In genomic region chr6:88141641-88142298, GRCh38 we compare ENCODE assay signal across 11 cellular contexts. TPM values are rescaled to one million over a fixed set of nuclear protein-coding genes. Genes with fewer than 3 reads are reported as not detected.
DNase-seq lines count a peak whose midpoint lies in the region; ATAC-seq, FAIRE-seq and TF ChIP-seq lines count a peak whose summit lies in the region.
"Had no signal": no experiment of that assay in that cellular context is flagged by ENCODE, and none has a peak within 500 bp of the region (broad histone marks: within the 10 kb centered on the region; RNA-seq: fewer than 3 reads in every experiment).

No MANE protein-coding gene starts in this region.

- no peaks in the 10 kb centered on the region for H3K27me3 ChIP-seq in SU-DHL-6 (ENCODE audit: low read length)

- H3F3A ChIP-seq in SU-DHL-6 (ENCODE audit: insufficient read depth): peaks cover 27% of the 10 kb centered on the region

- no peak for TF ChIP-seq POLR2A in GM12891 (IDR thresholded peaks at IDR 0.05; ENCODE audit: low read depth, low read length)

- FAIRE-seq in GM12891 (lab: Jason Lieb, UNC): peak; percentile 98
- no peak for FAIRE-seq in urothelium cell line (lab: Jason Lieb, UNC)

- ATAC-seq in GM19467 (IDR thresholded peaks at IDR 0.05; ENCODE audit: unreplicated experiment) (peak; percentile 96), HG03039 (IDR thresholded peaks at IDR 0.05; ENCODE audit: unreplicated experiment) (peak; percentile 86)

- peak overlapping the region; percentile 95 for H3K27ac ChIP-seq in SU-DHL-6 (ENCODE audit: low read depth, low read length)

- peak; percentile 48 for DNase-seq in GM12891 (ENCODE audit: insufficient read length, low spot score)
- DNase-seq in DMS114 treated with DMSO at 0.1 percent for 48 hours (lab: John Stamatoyannopoulos, UW; ENCODE audit: unreplicated experiment): no peak
- no peak for DNase-seq in anterior cingulate cortex (lab: John Stamatoyannopoulos, UW)
- no peak for DNase-seq in NCI-H1436 treated with DMSO at 0.1 percent for 48 hours (lab: John Stamatoyannopoulos, UW)
- no peak for DNase-seq in urothelium cell line (ENCODE audit: low spot score)
- DNase-seq: C1 segment of cervical spinal cord; effector memory CD4-positive, alpha-beta T cell; T-helper 1 cell had no signal

- no peaks in the 10 kb centered on the region for H3K79me2 ChIP-seq in SU-DHL-6 (ENCODE audit: insufficient read depth, low read length)

- peak overlapping the region; percentile 50 for H3K9ac ChIP-seq in SU-DHL-6 (ENCODE audit: low read length)

- TF ChIP-seq CTCF in SU-DHL-6 (IDR thresholded peaks at IDR 0.05; ENCODE audit: insufficient read depth, low read length, poor library complexity, severe bottlenecking): no peak

- H3K9me3 ChIP-seq in SU-DHL-6 (ENCODE audit: insufficient read depth, low read length): no peaks in the 10 kb centered on the region

- H3K36me3 ChIP-seq in SU-DHL-6 (ENCODE audit: low read length): no peaks in the 10 kb centered on the region

- no peaks in the 10 kb centered on the region for H4K20me1 ChIP-seq in SU-DHL-6 (ENCODE audit: low read depth, low read length)

- H3K4me3 ChIP-seq in SU-DHL-6 (ENCODE audit: insufficient read depth, low read length, poor library complexity, severe bottlenecking): peak overlapping the region; percentile 30

- H3K4me2 ChIP-seq in SU-DHL-6 (ENCODE audit: low read depth, low read length, poor library complexity, severe bottlenecking): peak overlapping the region; percentile 79

- no peak overlapping the region for H2AFZ ChIP-seq in SU-DHL-6 (ENCODE audit: low read depth, low read length, severe bottlenecking)

- H3K9me2 ChIP-seq in SU-DHL-6 (replicated peaks; ENCODE audit: insufficient read depth, low read length): no peaks in the 10 kb centered on the region

TF ChIP-seq in GM12891, 5 proteins besides CTCF, POLR2A, EP300 and RAD21:
- TF ChIP-seq POU2F2 (IDR thresholded peaks at IDR 0.05; ENCODE audit: low read depth, low read length): peak; percentile 89
- peak; percentile 27 for TF ChIP-seq PAX5 (IDR thresholded peaks at IDR 0.05; ENCODE audit: insufficient read depth, low read length, severe bottlenecking)
- TF ChIP-seq TAF1 (IDR thresholded peaks at IDR 0.05; ENCODE audit: low read depth, low read length): no peak; the same call in 1 of the 2 replicates
- peak; percentile 94 for TF ChIP-seq SPI1 (IDR thresholded peaks at IDR 0.05; ENCODE audit: low read depth, low read length)

RNA-seq across cellular contexts. Expression of gene CNR1, which starts 24.4 kb away (rescaled TPM):
- polyA plus RNA-seq in GM12891 (2012; ENCODE audit: low read depth, missing spikeins): 2.9 TPM
